In the genomic region with DNA sequence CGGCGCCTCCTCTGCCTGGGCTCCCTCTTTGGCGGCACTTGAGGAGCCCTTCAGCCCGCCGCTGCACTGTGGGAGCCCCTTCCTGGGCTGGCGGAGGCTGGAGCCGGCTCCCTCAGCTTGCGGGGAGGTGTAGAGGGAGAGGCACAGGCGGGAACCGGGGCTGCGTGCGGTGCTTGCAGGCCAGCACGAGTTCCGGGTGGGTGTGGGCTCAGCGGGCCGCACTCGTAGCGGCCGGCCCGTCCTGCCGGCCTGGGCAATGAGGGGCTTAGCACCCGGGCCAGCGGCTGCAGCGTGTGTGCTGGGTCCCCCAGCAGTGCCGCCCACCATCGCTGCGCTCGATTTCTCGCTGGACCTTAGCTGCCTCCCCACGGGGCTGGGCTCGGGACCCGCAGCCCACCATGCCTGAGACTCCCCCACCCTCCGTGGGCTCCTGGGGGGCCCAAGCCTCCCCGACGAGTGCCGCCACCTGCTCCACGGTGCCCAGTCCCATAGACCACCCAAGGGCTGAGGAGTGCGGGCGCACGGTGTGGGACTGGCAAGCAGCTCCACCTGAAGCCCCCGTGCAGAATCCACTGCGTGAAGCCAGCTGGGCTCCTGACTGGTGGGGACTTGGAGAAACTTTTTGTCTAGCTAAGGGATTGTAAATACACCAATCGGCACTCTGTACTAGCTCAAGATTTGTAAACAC, we compare ENCODE assay signal across 1 cellular context.
TF ChIP-seq lines count a peak whose summit lies in the region.

No MANE protein-coding gene starts in this region.

TF ChIP-seq in GM23338, 12 proteins besides CTCF, POLR2A, EP300 and RAD21 (continued from another document):
- TF ChIP-seq, protein P1, sequence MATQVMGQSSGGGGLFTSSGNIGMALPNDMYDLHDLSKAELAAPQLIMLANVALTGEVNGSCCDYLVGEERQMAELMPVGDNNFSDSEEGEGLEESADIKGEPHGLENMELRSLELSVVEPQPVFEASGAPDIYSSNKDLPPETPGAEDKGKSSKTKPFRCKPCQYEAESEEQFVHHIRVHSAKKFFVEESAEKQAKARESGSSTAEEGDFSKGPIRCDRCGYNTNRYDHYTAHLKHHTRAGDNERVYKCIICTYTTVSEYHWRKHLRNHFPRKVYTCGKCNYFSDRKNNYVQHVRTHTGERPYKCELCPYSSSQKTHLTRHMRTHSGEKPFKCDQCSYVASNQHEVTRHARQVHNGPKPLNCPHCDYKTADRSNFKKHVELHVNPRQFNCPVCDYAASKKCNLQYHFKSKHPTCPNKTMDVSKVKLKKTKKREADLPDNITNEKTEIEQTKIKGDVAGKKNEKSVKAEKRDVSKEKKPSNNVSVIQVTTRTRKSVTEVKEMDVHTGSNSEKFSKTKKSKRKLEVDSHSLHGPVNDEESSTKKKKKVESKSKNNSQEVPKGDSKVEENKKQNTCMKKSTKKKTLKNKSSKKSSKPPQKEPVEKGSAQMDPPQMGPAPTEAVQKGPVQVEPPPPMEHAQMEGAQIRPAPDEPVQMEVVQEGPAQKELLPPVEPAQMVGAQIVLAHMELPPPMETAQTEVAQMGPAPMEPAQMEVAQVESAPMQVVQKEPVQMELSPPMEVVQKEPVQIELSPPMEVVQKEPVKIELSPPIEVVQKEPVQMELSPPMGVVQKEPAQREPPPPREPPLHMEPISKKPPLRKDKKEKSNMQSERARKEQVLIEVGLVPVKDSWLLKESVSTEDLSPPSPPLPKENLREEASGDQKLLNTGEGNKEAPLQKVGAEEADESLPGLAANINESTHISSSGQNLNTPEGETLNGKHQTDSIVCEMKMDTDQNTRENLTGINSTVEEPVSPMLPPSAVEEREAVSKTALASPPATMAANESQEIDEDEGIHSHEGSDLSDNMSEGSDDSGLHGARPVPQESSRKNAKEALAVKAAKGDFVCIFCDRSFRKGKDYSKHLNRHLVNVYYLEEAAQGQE (IDR thresholded peaks at IDR 0.05; ENCODE audit: unreplicated experiment), result no peak
